ENCODE assay signal across 9 cellular contexts in the genomic region with DNA sequence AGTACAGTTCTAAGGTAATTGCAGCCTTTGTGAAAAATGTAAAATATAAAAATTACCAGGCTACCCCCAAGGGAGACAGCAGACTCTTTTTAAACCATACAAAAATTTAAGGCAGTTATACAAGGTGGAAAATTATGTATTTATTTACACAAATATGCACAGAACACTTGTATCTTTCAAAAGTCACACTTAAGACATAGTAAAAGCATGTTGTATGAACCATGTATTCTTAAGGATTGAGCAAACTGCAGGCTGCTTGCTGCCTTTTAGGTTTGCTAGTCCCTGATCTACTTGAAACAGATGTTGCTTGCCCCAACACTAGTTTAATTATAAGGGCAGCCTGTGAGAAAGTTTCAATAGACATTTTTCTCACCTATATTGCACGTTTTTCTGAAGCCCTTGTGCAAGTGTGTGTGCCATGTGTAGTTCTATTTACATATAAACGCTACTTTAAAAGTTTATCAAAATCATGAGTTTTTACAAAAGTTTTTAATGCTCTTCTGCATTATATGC.
DNase-seq lines count a peak whose midpoint lies in the region; ATAC-seq and TF ChIP-seq lines count a peak whose summit lies in the region.
"Had no signal": no experiment of that assay in that cellular context is flagged by ENCODE, and none has a peak within 500 bp of the region (broad histone marks: within the 10 kb centered on the region; RNA-seq: fewer than 3 reads in every experiment).

No MANE protein-coding gene starts in this region.

- H3K36me3 ChIP-seq in GM23338 (ENCODE audit: insufficient read depth): peaks cover 15% of the 10 kb centered on the region; the same call in 1 of the 2 replicates
- peaks cover 37% of the 10 kb centered on the region for H3K36me3 ChIP-seq in SJCRH30
- peaks cover 0 to 3% (median 2%) of the 10 kb centered on the region in 3 donors for H3K36me3 ChIP-seq in skeletal muscle tissue (ENCODE audit: control insufficient read depth in 3 of 3, insufficient read depth in 3 of 3, low read length in 3 of 3)

- peaks cover 15% of the 10 kb centered on the region for H3K79me2 ChIP-seq in GM23338 (replicated peaks; ENCODE audit: insufficient read depth)

- peaks cover 23% of the 10 kb centered on the region for H3F3A ChIP-seq in GM23338 (replicated peaks; ENCODE audit: low read depth)

- ATAC-seq in GM23338 (no peak), GM19395 (IDR thresholded peaks at IDR 0.05; ENCODE audit: unreplicated experiment) (no peak), HG02885 (IDR thresholded peaks at IDR 0.05; ENCODE audit: poor library complexity, unreplicated experiment) (no peak)
- ATAC-seq: esophagus mucosa had no signal

- H4K20me1 ChIP-seq in GM23338 (replicated peaks; ENCODE audit: insufficient read depth): peaks cover 5% of the 10 kb centered on the region; the same call in 1 of the 2 replicates

- peak overlapping the region; percentile 91 to 98 (median 95) for H3K9ac ChIP-seq in skeletal muscle tissue (ENCODE audit: low read depth in 1 of 3, low read length in 3 of 3)

- peaks cover 23% of the 10 kb centered on the region for H3K4me1 ChIP-seq in GM23338 (ENCODE audit: insufficient read depth)
- peaks cover 16% of the 10 kb centered on the region for H3K4me1 ChIP-seq in SJCRH30
- peaks cover 17 to 25% (median 17%) of the 10 kb centered on the region in 3 donors for H3K4me1 ChIP-seq in skeletal muscle tissue (ENCODE audit: control insufficient read depth in 3 of 3, insufficient read depth in 3 of 3, low read length in 3 of 3)

- H3K9me3 Mint-ChIP-seq in GM23338: peaks cover 3% of the 10 kb centered on the region; the same call in 2 of the 3 replicates

- TF ChIP-seq CTCF in GM23338 (conservative IDR thresholded peaks at IDR 0.05; ENCODE audit: low read depth in 2 of 2): no peak

- no peaks in the 10 kb centered on the region for H3K27me3 ChIP-seq in GM23338 (ENCODE audit: insufficient read depth)
- H3K27me3 ChIP-seq in SJCRH30: no peaks in the 10 kb centered on the region
- no peaks in the 10 kb centered on the region for H3K27me3 ChIP-seq in skeletal muscle tissue (ENCODE audit: control insufficient read depth in 3 of 3, insufficient read depth in 3 of 3, low read length in 3 of 3)

- no peaks in the 10 kb centered on the region for H3K9me2 ChIP-seq in GM23338 (ENCODE audit: insufficient read depth)

- H3K4me3 Mint-ChIP-seq in GM23338: peak overlapping the region; percentile 91

- peak overlapping the region; percentile 95 for H3K4me3 ChIP-seq in GM23338
- H3K4me3 ChIP-seq in SJCRH30: peak overlapping the region; percentile 94
- H3K4me3 ChIP-seq in skeletal muscle tissue (ENCODE audit: low read length in 3 of 3): peak overlapping the region; percentile 90 to 92 (median 91)

- H3K4me2 ChIP-seq in GM23338: peak overlapping the region; percentile 96

- H3K27ac ChIP-seq in GM23338 (ENCODE audit: low read depth): peak overlapping the region; percentile 93
- peak overlapping the region; percentile 3; the same call in 1 of the 2 replicates for H3K27ac ChIP-seq in SJCRH30
- H3K27ac ChIP-seq in skeletal muscle tissue (ENCODE audit: low read depth, low read length): no peak overlapping the region

- H3K27ac Mint-ChIP-seq in GM23338: peak overlapping the region; percentile 99

- peaks cover 38% of the 10 kb centered on the region for H3K36me3 Mint-ChIP-seq in GM23338 (ENCODE audit: low read depth)

- H2AFZ ChIP-seq in GM23338: no peak overlapping the region

- no peak for DNase-seq in GM23338 (ENCODE audit: low spot score)
- DNase-seq in SJCRH30: no peak
- DNase-seq in fibroblast of peridontal ligament (ENCODE audit: extremely low read depth): peak; percentile 43
- no peak for DNase-seq in AML-193 (lab: John Stamatoyannopoulos, UW)
- no peak for DNase-seq in NCI-H2081 treated with DMSO at 0.1 percent for 48 hours (lab: John Stamatoyannopoulos, UW)

- H3K27me3 Mint-ChIP-seq in GM23338 (ENCODE audit: insufficient read depth, low read depth, poor library complexity): peaks cover 14% of the 10 kb centered on the region

- H3K9me3 ChIP-seq in SJCRH30 (replicated peaks) (no peaks in the 10 kb centered on the region; the same call in 1 of the 2 replicates), skeletal muscle tissue (ENCODE audit: control insufficient read depth in 3 of 3, low read length in 3 of 3) (no peaks in the 10 kb centered on the region)

- peaks cover 18% of the 10 kb centered on the region for H3K4me1 Mint-ChIP-seq in GM23338

TF ChIP-seq in GM23338, 12 proteins besides CTCF, POLR2A, EP300 and RAD21 (continues in another document):
- TF ChIP-seq ETS1 (IDR thresholded peaks at IDR 0.05) (no peak), EZH2 (IDR thresholded peaks at IDR 0.05; ENCODE audit: low read depth, unreplicated experiment) (no peak), REST (IDR thresholded peaks at IDR 0.05; ENCODE audit: unreplicated experiment) (no peak)
